13 cellular contexts compared by ENCODE assay signal in the genomic region with DNA sequence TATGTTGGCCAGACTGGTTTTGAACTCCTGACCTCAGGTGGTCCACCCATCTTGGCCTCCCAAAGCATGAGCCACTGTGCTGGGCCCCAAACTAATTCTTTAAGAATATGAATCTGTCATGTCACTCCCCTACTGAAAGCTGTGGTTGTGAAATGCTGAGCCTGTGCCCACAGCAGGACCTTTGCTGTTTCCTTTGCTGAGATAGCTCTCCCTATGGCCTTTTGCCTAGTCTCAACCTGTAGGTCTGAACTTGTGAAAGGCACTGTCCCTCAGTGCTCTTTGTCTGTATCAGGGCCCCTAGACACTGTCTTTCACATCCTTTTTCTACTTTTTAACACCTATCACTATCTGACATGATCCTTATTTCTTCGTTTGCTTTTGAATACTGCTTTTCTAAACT.
DNase-seq lines count a peak whose midpoint lies in the region; ATAC-seq and TF ChIP-seq lines count a peak whose summit lies in the region.
"Had no signal": no experiment of that assay in that cellular context is flagged by ENCODE, and none has a peak within 500 bp of the region (broad histone marks: within the 10 kb centered on the region; RNA-seq: fewer than 3 reads in every experiment).

No MANE protein-coding gene starts in this region.

- DNase-seq in WTC11 (ENCODE audit: low spot score) (no peak), hepatocyte (ENCODE audit: low spot score) (no peak), GOT3 (lab: John Stamatoyannopoulos, UW) (no peak)
- DNase-seq in activated CD8-positive, alpha-beta memory T cell treated with anti-CD3 and anti-CD28 coated beads, Interleukin-2, amount 50 U/mL, for 48 hours: no peak
- no peak for DNase-seq in activated T-cell treated with anti-CD3 and anti-CD28 coated beads, Interleukin-2, amount 50 U/mL, for 1 hour
- DNase-seq: activated naive CD4-positive, alpha-beta T cell treated with Interleukin-2 at 50 U/mL for 16 hours; CD8-positive, alpha-beta memory T cell; hippocampal formation; PC-3 had no signal

- TF ChIP-seq CTCF in WTC11 (IDR thresholded peaks at IDR 0.05) (no peak), hepatocyte (IDR thresholded peaks at IDR 0.05; ENCODE audit: poor library complexity) (no peak)

- no peaks in the 10 kb centered on the region for H3K27me3 ChIP-seq in hepatocyte

- no peak overlapping the region for H3K4me3 Mint-ChIP-seq in WTC11
- H3K4me3 Mint-ChIP-seq: CD8-positive, alpha-beta memory T cell had no signal

- peaks cover 15% of the 10 kb centered on the region for H3K79me2 ChIP-seq in hepatocyte

- H3K4me3 ChIP-seq in hepatocyte: no peak overlapping the region

- H3K27ac Mint-ChIP-seq in WTC11: peak overlapping the region; percentile 72
- H3K27ac Mint-ChIP-seq: CD8-positive, alpha-beta memory T cell had no signal

- H2AFZ ChIP-seq in hepatocyte: no peak overlapping the region

- H3K4me2 ChIP-seq in hepatocyte: no peak overlapping the region

- H3K36me3 Mint-ChIP-seq in WTC11: peaks cover 77% of the 10 kb centered on the region
- H3K36me3 Mint-ChIP-seq: CD8-positive, alpha-beta memory T cell had no signal

- H3K9me2 ChIP-seq in hepatocyte (replicated peaks; ENCODE audit: insufficient read depth): no peaks in the 10 kb centered on the region

- no peak overlapping the region for H3K27ac ChIP-seq in hepatocyte
- H3K27ac ChIP-seq: VCaP had no signal

- H3K9me3 ChIP-seq in hepatocyte (ENCODE audit: low read depth): no peaks in the 10 kb centered on the region

- no peaks in the 10 kb centered on the region for H3K27me3 Mint-ChIP-seq in WTC11 (ENCODE audit: low read depth)

- H3K36me3 ChIP-seq in hepatocyte (replicated peaks; ENCODE audit: insufficient read depth, low read depth): no peaks in the 10 kb centered on the region

- no peaks in the 10 kb centered on the region for H4K20me1 ChIP-seq in hepatocyte (ENCODE audit: insufficient read depth, poor library complexity, severe bottlenecking)

- ATAC-seq in GM18520 (IDR thresholded peaks at IDR 0.05; ENCODE audit: unreplicated experiment) (peak; percentile 95), GM21447 (IDR thresholded peaks at IDR 0.05; ENCODE audit: unreplicated experiment) (peak; percentile 99), HG03095 (IDR thresholded peaks at IDR 0.05; ENCODE audit: unreplicated experiment) (peak; percentile 95), WTC11 (peak; percentile 6; the same call in 1 of the 2 replicates)
- ATAC-seq: PC-3 had no signal

- H3K4me1 Mint-ChIP-seq in WTC11: peaks cover 84% of the 10 kb centered on the region
- H3K4me1 Mint-ChIP-seq: CD8-positive, alpha-beta memory T cell had no signal

- 89% methylated on average over 1 of the region's 1 CpG for WGBS in hepatocyte (ENCODE audit: low lambda C conversion rate, missing lambda C conversion rate)

- H3K4me1 ChIP-seq in hepatocyte (ENCODE audit: insufficient read depth): peaks cover 31% of the 10 kb centered on the region

- H3K9me3 Mint-ChIP-seq in WTC11: no peaks in the 10 kb centered on the region
- H3K9me3 Mint-ChIP-seq: CD8-positive, alpha-beta memory T cell had no signal

- CTCF ChIA-PET in WTC11 (lab: Charles Lee): interaction anchor here (0.6 kb wide), 1 partner anchor 14 kb away, joined by 4 read pairs; no protein-coding TSS in a partner anchor

- POLR2A ChIA-PET in WTC11 (lab: Charles Lee): interaction anchor here (1.9 kb wide), 1 partner anchor 19 kb away, joined by 4 read pairs; no protein-coding TSS in a partner anchor

TF ChIP-seq in WTC11, 78 proteins besides CTCF, POLR2A, EP300 and RAD21 (continues in another document):
- TF ChIP-seq E2F1 (CRISPR knock-in tag; IDR thresholded peaks at IDR 0.05): no peak
- TF ChIP-seq ZNF263 (CRISPR knock-in tag; IDR thresholded peaks at IDR 0.05; ENCODE audit: low read depth): no peak
- no peak for TF ChIP-seq NFE2L1 (CRISPR knock-in tag; IDR thresholded peaks at IDR 0.05)
- TF ChIP-seq ZBTB21 (CRISPR knock-in tag; IDR thresholded peaks at IDR 0.05; ENCODE audit: borderline replicate concordance): no peak
- no peak for TF ChIP-seq PRDM15 (CRISPR knock-in tag; IDR thresholded peaks at IDR 0.05)
- no peak for TF ChIP-seq ATF2 (CRISPR knock-in tag; IDR thresholded peaks at IDR 0.05; ENCODE audit: borderline replicate concordance, low read depth)
- TF ChIP-seq, protein P1, sequence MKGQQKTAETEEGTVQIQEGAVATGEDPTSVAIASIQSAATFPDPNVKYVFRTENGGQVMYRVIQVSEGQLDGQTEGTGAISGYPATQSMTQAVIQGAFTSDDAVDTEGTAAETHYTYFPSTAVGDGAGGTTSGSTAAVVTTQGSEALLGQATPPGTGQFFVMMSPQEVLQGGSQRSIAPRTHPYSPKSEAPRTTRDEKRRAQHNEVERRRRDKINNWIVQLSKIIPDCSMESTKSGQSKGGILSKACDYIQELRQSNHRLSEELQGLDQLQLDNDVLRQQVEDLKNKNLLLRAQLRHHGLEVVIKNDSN (CRISPR knock-in tag; IDR thresholded peaks at IDR 0.05): no peak
- TF ChIP-seq CREB1 (CRISPR knock-in tag; IDR thresholded peaks at IDR 0.05): no peak
- no peak for TF ChIP-seq GTF2I (CRISPR knock-in tag; conservative IDR thresholded peaks at IDR 0.05)
- no peak for TF ChIP-seq ZNF281 (CRISPR knock-in tag; IDR thresholded peaks at IDR 0.05)
- TF ChIP-seq, protein P2, sequence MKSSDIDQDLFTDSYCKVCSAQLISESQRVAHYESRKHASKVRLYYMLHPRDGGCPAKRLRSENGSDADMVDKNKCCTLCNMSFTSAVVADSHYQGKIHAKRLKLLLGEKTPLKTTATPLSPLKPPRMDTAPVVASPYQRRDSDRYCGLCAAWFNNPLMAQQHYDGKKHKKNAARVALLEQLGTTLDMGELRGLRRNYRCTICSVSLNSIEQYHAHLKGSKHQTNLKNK (CRISPR knock-in tag; IDR thresholded peaks at IDR 0.05): no peak

Comparison
In these comparisons a context has a peak if more than half of its experiments do, and no peak if none do; other contexts are left out.
1. ATAC-seq: peak in every context shown above with its lines; median percentile 99 in GM21447; 95 in GM18520; 95 in HG03095; 6 in WTC11.